Comparison of ENCODE assay signal across 8 cellular contexts in genomic region chr22:30357650-30358215, GRCh38. TPM values are rescaled to one million over a fixed set of nuclear protein-coding genes. Genes with fewer than 3 reads are reported as not detected.
DNase-seq lines count a peak whose midpoint lies in the region; ATAC-seq and TF ChIP-seq lines count a peak whose summit lies in the region.

No MANE protein-coding gene starts in this region.

- TF ChIP-seq CTCF in WTC11 (IDR thresholded peaks at IDR 0.05) (no peak), fibroblast of pulmonary artery (IDR thresholded peaks at IDR 0.05; ENCODE audit: low read length, missing control alignments) (no peak)

- no peak for ATAC-seq in activated CD4-positive, alpha-beta T cell treated with anti-CD3 and anti-CD28 coated beads for 36 hours
- no peak for ATAC-seq in WTC11
- ATAC-seq in stimulated activated effector memory CD8-positive, alpha-beta T cell treated with anti-CD3 and anti-CD28 coated beads, Interleukin-12 subunit alpha, Interleukin-12 subunit beta, amount 100 ng/mL, for 72 hours, result no peak
- no peak for ATAC-seq in GM19324 (IDR thresholded peaks at IDR 0.05; ENCODE audit: low FRiP score, unreplicated experiment)

- peaks cover 21% of the 10 kb centered on the region for H3K36me3 Mint-ChIP-seq in activated CD4-positive, alpha-beta T cell treated with anti-CD3 and anti-CD28 coated beads for 36 hours (ENCODE audit: low read depth)
- H3K36me3 Mint-ChIP-seq in WTC11, result peaks cover 13% of the 10 kb centered on the region
- peaks cover 43% of the 10 kb centered on the region for H3K36me3 Mint-ChIP-seq in stimulated activated effector memory CD8-positive, alpha-beta T cell treated with anti-CD3 and anti-CD28 coated beads, Interleukin-12 subunit alpha, Interleukin-12 subunit beta, amount 100 ng/mL, for 72 hours

- peak overlapping the region; percentile 34 for H3K27ac Mint-ChIP-seq in activated CD4-positive, alpha-beta T cell treated with anti-CD3 and anti-CD28 coated beads for 36 hours
- peak overlapping the region; percentile 94; the same call in 1 of the 2 replicates for H3K27ac Mint-ChIP-seq in WTC11
- peak overlapping the region; percentile 95 for H3K27ac Mint-ChIP-seq in stimulated activated effector memory CD8-positive, alpha-beta T cell treated with anti-CD3 and anti-CD28 coated beads, Interleukin-12 subunit alpha, Interleukin-12 subunit beta, amount 100 ng/mL, for 72 hours

- intact Hi-C loops in activated CD4-positive, alpha-beta T cell treated with anti-CD3 and anti-CD28 coated beads for 36 hours (cut with DNase I, micrococcal nuclease), result loop anchor here (1.0 to 5.0 kb wide), 4 partner anchors 30 to 519 kb away; partner anchors contain the start of genes ASCC2 (in 1 of the 2), RNF215 (in 1 of the 2) and TBC1D10A (in 1 of the 2)

- POLR2A ChIA-PET in activated CD4-positive, alpha-beta T cell treated with anti-CD3 and anti-CD28 coated beads for 36 hours (lab: Charles Lee), result interaction anchor here (1.0 kb wide), 1 partner anchor 30 kb away, joined by 4 read pairs; the partner anchor contains the start of gene RNF215
- POLR2A ChIA-PET in WTC11 (lab: Charles Lee), result interaction anchor here (1.4 to 1.7 kb wide), 3 partner anchors 39 to 69 kb away, joined by 6 to 19 read pairs (median 11); partner anchors contain the start of genes CASTOR1 and SEC14L2

- H3K9me3 Mint-ChIP-seq in activated CD4-positive, alpha-beta T cell treated with anti-CD3 and anti-CD28 coated beads for 36 hours (ENCODE audit: low read depth), result no peaks in the 10 kb centered on the region
- H3K9me3 Mint-ChIP-seq in WTC11, result no peaks in the 10 kb centered on the region
- no peaks in the 10 kb centered on the region for H3K9me3 Mint-ChIP-seq in stimulated activated effector memory CD8-positive, alpha-beta T cell treated with anti-CD3 and anti-CD28 coated beads, Interleukin-12 subunit alpha, Interleukin-12 subunit beta, amount 100 ng/mL, for 72 hours

- H3K4me3 Mint-ChIP-seq in activated CD4-positive, alpha-beta T cell treated with anti-CD3 and anti-CD28 coated beads for 36 hours, result peak overlapping the region; percentile 92
- H3K4me3 Mint-ChIP-seq in WTC11, result peak overlapping the region; percentile 95
- H3K4me3 Mint-ChIP-seq in stimulated activated effector memory CD8-positive, alpha-beta T cell treated with anti-CD3 and anti-CD28 coated beads, Interleukin-12 subunit alpha, Interleukin-12 subunit beta, amount 100 ng/mL, for 72 hours, result peak overlapping the region; percentile 94

- peaks cover 37% of the 10 kb centered on the region for H3K4me1 Mint-ChIP-seq in activated CD4-positive, alpha-beta T cell treated with anti-CD3 and anti-CD28 coated beads for 36 hours
- peaks cover 30% of the 10 kb centered on the region for H3K4me1 Mint-ChIP-seq in WTC11
- peaks cover 42% of the 10 kb centered on the region for H3K4me1 Mint-ChIP-seq in stimulated activated effector memory CD8-positive, alpha-beta T cell treated with anti-CD3 and anti-CD28 coated beads, Interleukin-12 subunit alpha, Interleukin-12 subunit beta, amount 100 ng/mL, for 72 hours

- no peaks in the 10 kb centered on the region for H3K27me3 Mint-ChIP-seq in activated CD4-positive, alpha-beta T cell treated with anti-CD3 and anti-CD28 coated beads for 36 hours
- no peaks in the 10 kb centered on the region for H3K27me3 Mint-ChIP-seq in WTC11 (ENCODE audit: low read depth)

- peak overlapping the region; percentile 96 for H3K4me3 ChIP-seq in fibroblast of pulmonary artery (replicated peaks; ENCODE audit: low read depth, low read length)

- CTCF ChIA-PET in activated CD4-positive, alpha-beta T cell treated with anti-CD3 and anti-CD28 coated beads for 36 hours (lab: Charles Lee), result interaction anchor here (0.5 to 1.5 kb wide), 4 partner anchors 39 to 69 kb away, joined by 3 to 4 read pairs (median 3); partner anchors contain the start of gene SEC14L2
- CTCF ChIA-PET in WTC11 (lab: Charles Lee), result interaction anchor here (0.7 to 3.6 kb wide), 8 partner anchors 17 to 73 kb away, joined by 3 to 25 read pairs (median 5); partner anchors contain the start of genes CASTOR1, MTFP1, RNF215 and SEC14L2

- no peak for DNase-seq in activated CD4-positive, alpha-beta T cell treated with anti-CD3 and anti-CD28 coated beads for 36 hours
- DNase-seq in activated CD4-positive, alpha-beta T cell treated with anti-CD3 and anti-CD28 coated beads for 4 hours, result no peak
- DNase-seq in WTC11 (ENCODE audit: low spot score) (no peak), fibroblast of pulmonary artery (ENCODE audit: low read depth) (no peak), NCI-H1105 treated with DMSO at 0.1 percent for 48 hours (lab: John Stamatoyannopoulos, UW) (no peak), NCI-H187 treated with DMSO at 0.1 percent for 48 hours (lab: John Stamatoyannopoulos, UW) (no peak)
- no peak for DNase-seq in stimulated activated effector memory CD8-positive, alpha-beta T cell treated with anti-CD3 and anti-CD28 coated beads, Interleukin-12 subunit alpha, Interleukin-12 subunit beta, amount 100 ng/mL, for 72 hours (ENCODE audit: low spot score in 2 of 2)

TF ChIP-seq in WTC11, 78 proteins besides CTCF, POLR2A, EP300 and RAD21:
- no peak for TF ChIP-seq OVOL2 (CRISPR knock-in tag; IDR thresholded peaks at IDR 0.05; ENCODE audit: borderline replicate concordance)
- no peak for TF ChIP-seq ZSCAN18 (CRISPR knock-in tag; IDR thresholded peaks at IDR 0.05)
- no peak for TF ChIP-seq MYBL2 (CRISPR knock-in tag; IDR thresholded peaks at IDR 0.05)
- no peak for TF ChIP-seq ATF3 (CRISPR knock-in tag; conservative IDR thresholded peaks at IDR 0.05)
- no peak for TF ChIP-seq FOXJ3 (CRISPR knock-in tag; IDR thresholded peaks at IDR 0.05; ENCODE audit: borderline replicate concordance)
- TF ChIP-seq NR1H2 (CRISPR knock-in tag; IDR thresholded peaks at IDR 0.05), result no peak
- TF ChIP-seq ZNF671 (CRISPR knock-in tag; IDR thresholded peaks at IDR 0.05), result no peak
- TF ChIP-seq CDX4 (CRISPR knock-in tag; IDR thresholded peaks at IDR 0.05; ENCODE audit: borderline replicate concordance), result no peak

RNA-seq across cellular contexts. Expression of gene CCDC157, which starts 0.9 kb away (rescaled TPM):
- 1 to 10 TPM; 2.4 to 3.7 TPM for total RNA-seq in activated CD4-positive, alpha-beta T cell treated with anti-CD3 and anti-CD28 coated beads for 36 hours
- total RNA-seq in WTC11 (2021), result 3.8 to 6.5 TPM (median 4.2 TPM) in 3 replicates

RNA-seq across cellular contexts. Expression of gene SF3A1, which starts 1.0 kb away (rescaled TPM):
- 100 to 1,000 TPM; 254 to 499 TPM for total RNA-seq in activated CD4-positive, alpha-beta T cell treated with anti-CD3 and anti-CD28 coated beads for 36 hours
- 214 to 272 TPM (median 227 TPM) in 3 replicates for total RNA-seq in WTC11 (2021)

RNA-seq across cellular contexts. Expression of gene RNF215, which starts 29.5 kb away (rescaled TPM):
- total RNA-seq in activated CD4-positive, alpha-beta T cell treated with anti-CD3 and anti-CD28 coated beads for 36 hours, result 1 to 10 TPM; 4.3 to 7.4 TPM
- 25.4 to 28.6 TPM (median 27.6 TPM) in 3 replicates for total RNA-seq in WTC11 (2021)

RNA-seq across cellular contexts. Expression of gene TBC1D10A, which starts 31.0 kb away (rescaled TPM):
- 10 to 100 TPM; 20.1 to 21.6 TPM for total RNA-seq in activated CD4-positive, alpha-beta T cell treated with anti-CD3 and anti-CD28 coated beads for 36 hours
- total RNA-seq in WTC11 (2021), result 7.5 to 11.1 TPM (median 9.6 TPM) in 3 replicates

RNA-seq across cellular contexts. Expression of gene SEC14L2, which starts 39.1 kb away (rescaled TPM):
- total RNA-seq in activated CD4-positive, alpha-beta T cell treated with anti-CD3 and anti-CD28 coated beads for 36 hours, result 10 to 100 TPM; 13.8 to 18.2 TPM
- 2.4 to 3.9 TPM (median 3.9 TPM) in 3 replicates for total RNA-seq in WTC11 (2021)

Comparison
In these comparisons a context has a peak if more than half of its experiments do, and no peak if none do; other contexts are left out.
1. H3K27ac Mint-ChIP-seq: peak in every context shown above with its lines; median percentile 95 in stimulated activated effector memory CD8-positive, alpha-beta T cell treated with anti-CD3 and anti-CD28 coated beads, Interleukin-12 subunit alpha, Interleukin-12 subunit beta, amount 100 ng/mL, for 72 hours; 94 in WTC11; 34 in activated CD4-positive, alpha-beta T cell treated with anti-CD3 and anti-CD28 coated beads for 36 hours.